Comparison of ENCODE assay signal across 17 cellular contexts in the genomic region with DNA sequence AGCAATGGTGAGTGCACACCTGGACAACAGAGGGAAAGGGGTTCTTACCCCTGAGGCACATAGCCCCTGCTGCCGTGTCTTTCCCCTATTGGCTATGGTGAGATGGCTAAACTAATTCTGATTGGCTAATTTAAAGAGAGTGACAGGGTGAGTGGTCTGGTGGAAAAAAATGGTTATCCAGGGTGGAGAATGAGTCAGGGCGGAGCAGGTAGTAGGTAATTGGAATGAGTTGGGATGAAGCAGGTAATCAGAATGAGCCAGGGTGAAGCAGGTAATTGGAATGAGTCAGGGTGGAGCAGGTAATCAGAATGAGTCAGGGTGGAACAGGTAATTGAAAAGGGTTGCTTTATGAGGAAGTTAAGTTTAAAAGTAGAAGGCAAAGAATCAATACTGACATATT.
DNase-seq lines count a peak whose midpoint lies in the region; ATAC-seq and TF ChIP-seq lines count a peak whose summit lies in the region.
"Had no signal": no experiment of that assay in that cellular context is flagged by ENCODE, and none has a peak within 500 bp of the region (broad histone marks: within the 10 kb centered on the region; RNA-seq: fewer than 3 reads in every experiment).

No MANE protein-coding gene starts in this region.

- DNase-seq in Calu3 (peak; percentile 11), PC-3 (peak; percentile 17), epithelial cell of esophagus (ENCODE audit: low read depth) (peak; percentile 76), trophoblast cell (peak; percentile 15 to 28), OCI-LY7 (ENCODE audit: low spot score) (no peak), dedifferentiated amniotic fluid mesenchymal stem cell (ENCODE audit: extremely low spot score) (no peak), mesothelial cell of epicardium (ENCODE audit: low spot score in 2 of 2, unreplicated experiment in 2 of 2) (no peak)
- DNase-seq: 8988T; CD4-positive, alpha-beta memory T cell; DMS79 treated with DMSO at 0.1 percent for 48 hours; GF-D8; GOT3; H7; IMR-90 had no signal

- H3K23ac ChIP-seq in trophoblast cell (ENCODE audit: low read length) = no peak overlapping the region

- H3K4me1 ChIP-seq in PC-3 (ENCODE audit: insufficient read depth, low read length) (peaks cover 4% of the 10 kb centered on the region), trophoblast cell (ENCODE audit: control insufficient read depth in 1 of 2, insufficient read depth in 2 of 2, low read length in 2 of 2) (no peaks in the 10 kb centered on the region), OCI-LY7 (ENCODE audit: insufficient read depth, low read length, poor library complexity, severe bottlenecking) (no peaks in the 10 kb centered on the region)

- TF ChIP-seq CTCF in Calu3 (IDR thresholded peaks at IDR 0.05; ENCODE audit: unreplicated experiment) = no peak
- TF ChIP-seq CTCF in PC-3 (conservative IDR thresholded peaks at IDR 0.05; ENCODE audit: low read depth, low read length) = no peak
- TF ChIP-seq CTCF in epithelial cell of esophagus (IDR thresholded peaks at IDR 0.05; ENCODE audit: insufficient read depth, low read depth, low read length, missing control alignments) = no peak
- TF ChIP-seq CTCF in OCI-LY7 (conservative IDR thresholded peaks at IDR 0.05; ENCODE audit: low read length) = no peak
- no peak for TF ChIP-seq CTCF in mesothelial cell of epicardium (IDR thresholded peaks at IDR 0.05; ENCODE audit: unreplicated experiment)

- H3K27ac Mint-ChIP-seq in Calu3 (ENCODE audit: unreplicated experiment) = peak overlapping the region; percentile 5
- H3K27ac Mint-ChIP-seq in mesothelial cell of epicardium = no peak overlapping the region
- H3K27ac Mint-ChIP-seq: CD4-positive, alpha-beta memory T cell had no signal

- no CpG with 5 or more reads among the region's 2 CpGs for WGBS in trophoblast cell (ENCODE audit: extremely low coverage, insufficient coverage, insufficient read length)

- H3K9ac ChIP-seq in PC-3 (ENCODE audit: low read length) = no peak overlapping the region
- no peak overlapping the region for H3K9ac ChIP-seq in trophoblast cell (ENCODE audit: low read length)
- H3K9ac ChIP-seq: BLaER1 had no signal

- POLR2A ChIA-PET in PC-3 (lab: Charles Lee; ENCODE audit: unreplicated experiment) (no interaction called here), OCI-LY7 (lab: Charles Lee) (interaction anchor here (1.3 to 2.8 kb wide), 2 partner anchors 11 to 12 kb away, joined by 3 to 8 read pairs; no protein-coding TSS in a partner anchor)

- ATAC-seq in PC-3 = no peak
- ATAC-seq: HCT116 had no signal

- no peak overlapping the region for H4K8ac ChIP-seq in trophoblast cell (ENCODE audit: low read depth, low read length)

- H4K12ac ChIP-seq in trophoblast cell (ENCODE audit: low read depth, low read length) = no peak overlapping the region

- CTCF ChIA-PET in Calu3 (lab: Charles Lee) = no interaction called here
- CTCF ChIA-PET in PC-3 (lab: Charles Lee) = no interaction called here
- CTCF ChIA-PET in OCI-LY7 (lab: Charles Lee; ENCODE audit: unreplicated experiment) = no interaction called here

- H3K4me3 Mint-ChIP-seq in Calu3 (ENCODE audit: low read depth, unreplicated experiment) (no peak overlapping the region), mesothelial cell of epicardium (no peak overlapping the region)
- H3K4me3 Mint-ChIP-seq: CD14-positive monocyte; CD4-positive, alpha-beta memory T cell had no signal

- H2BK120ac ChIP-seq in trophoblast cell (ENCODE audit: insufficient read depth, low read length, poor library complexity) = no peak overlapping the region

- H3K9me3 ChIP-seq in PC-3 (ENCODE audit: low read length) (no peaks in the 10 kb centered on the region), trophoblast cell (ENCODE audit: insufficient read depth, low read depth, low read length) (no peaks in the 10 kb centered on the region), OCI-LY7 (ENCODE audit: low read length) (no peaks in the 10 kb centered on the region)

- H3K27me3 ChIP-seq in PC-3 (ENCODE audit: low read length) (no peaks in the 10 kb centered on the region), trophoblast cell (ENCODE audit: insufficient read depth, low read length) (no peaks in the 10 kb centered on the region)
- H3K27me3 ChIP-seq: BLaER1 had no signal

- H3K18ac ChIP-seq in trophoblast cell (ENCODE audit: low read length) = no peak overlapping the region

- H3K36me3 Mint-ChIP-seq in Calu3 (ENCODE audit: insufficient read depth, unreplicated experiment) (peaks cover 5% of the 10 kb centered on the region), mesothelial cell of epicardium (peaks cover 3% of the 10 kb centered on the region)
- H3K36me3 Mint-ChIP-seq: CD14-positive monocyte; CD4-positive, alpha-beta memory T cell had no signal

- no peak overlapping the region for H4K91ac ChIP-seq in trophoblast cell (ENCODE audit: low read depth, low read length)

- intact Hi-C loops in Calu3 (cut with micrococcal nuclease; ENCODE audit: unreplicated experiment) (no loop called here), PC-3 (cut with micrococcal nuclease) (no loop called here), OCI-LY7 (cut with micrococcal nuclease; ENCODE audit: unreplicated experiment) (no loop called here)

- H3K9me2 ChIP-seq in PC-3 (replicated peaks; ENCODE audit: low read length) (no peaks in the 10 kb centered on the region), OCI-LY7 (ENCODE audit: insufficient read depth, low read length) (no peaks in the 10 kb centered on the region)

- H3K79me2 ChIP-seq in PC-3 (ENCODE audit: low read length) = no peaks in the 10 kb centered on the region
- no peaks in the 10 kb centered on the region for H3K79me2 ChIP-seq in trophoblast cell (ENCODE audit: control insufficient read depth, insufficient read depth, low read length, poor library complexity)
- no peaks in the 10 kb centered on the region for H3K79me2 ChIP-seq in OCI-LY7 (ENCODE audit: insufficient read depth, low read depth, low read length)

- H3F3A ChIP-seq in PC-3 (ENCODE audit: low read length, unreplicated experiment) = no peaks in the 10 kb centered on the region

- H2BK5ac ChIP-seq in trophoblast cell (ENCODE audit: low read depth, low read length, poor library complexity) = no peak overlapping the region

- H3K4me1 Mint-ChIP-seq in Calu3 (ENCODE audit: low read depth, unreplicated experiment) (peaks cover 19% of the 10 kb centered on the region), mesothelial cell of epicardium (peaks cover 5% of the 10 kb centered on the region)
- H3K4me1 Mint-ChIP-seq: CD14-positive monocyte; CD4-positive, alpha-beta memory T cell had no signal

- H3K14ac ChIP-seq in trophoblast cell (ENCODE audit: low read length) = no peak overlapping the region

- no peak overlapping the region for H3K4me3 ChIP-seq in PC-3 (ENCODE audit: low read length)
- no peak overlapping the region for H3K4me3 ChIP-seq in epithelial cell of esophagus (ENCODE audit: low read length)
- H3K4me3 ChIP-seq in trophoblast cell (ENCODE audit: low read depth, low read length) = no peak overlapping the region
- no peak overlapping the region for H3K4me3 ChIP-seq in OCI-LY7 (ENCODE audit: low read depth, low read length, poor library complexity, severe bottlenecking)
- H3K4me3 ChIP-seq: BLaER1 had no signal

- H2AK5ac ChIP-seq in trophoblast cell (ENCODE audit: low read length) = no peak overlapping the region

- H3K79me1 ChIP-seq in trophoblast cell (ENCODE audit: low read length) = no peaks in the 10 kb centered on the region

- H3K4me2 ChIP-seq in PC-3 (ENCODE audit: low read length) (no peak overlapping the region), trophoblast cell (ENCODE audit: low read length) (no peak overlapping the region), OCI-LY7 (ENCODE audit: low read length) (no peak overlapping the region)
- H3K4me2 ChIP-seq: BLaER1 had no signal

- H3K36me3 ChIP-seq in PC-3 (ENCODE audit: low read depth, low read length) = no peaks in the 10 kb centered on the region
- H3K36me3 ChIP-seq in trophoblast cell (ENCODE audit: control insufficient read depth in 1 of 2, insufficient read depth in 2 of 2, low read length in 2 of 2) = no peaks in the 10 kb centered on the region
- H3K36me3 ChIP-seq in OCI-LY7 (ENCODE audit: insufficient read depth, low read length) = no peaks in the 10 kb centered on the region

- no peak overlapping the region for H2BK12ac ChIP-seq in trophoblast cell (ENCODE audit: low read length)

- BruUV-seq in Calu3 (replicated peaks; lab: Mats Ljungman, UMichigan) (no TSS peak), PC-3 (replicated peaks; lab: Mats Ljungman, UMichigan) (no TSS peak), OCI-LY7 (replicated peaks; lab: Mats Ljungman, UMichigan) (no TSS peak)

- H3K27me3 Mint-ChIP-seq in Calu3 (ENCODE audit: unreplicated experiment) = no peaks in the 10 kb centered on the region
- H3K27me3 Mint-ChIP-seq in mesothelial cell of epicardium (ENCODE audit: low read depth) = no peaks in the 10 kb centered on the region
- H3K27me3 Mint-ChIP-seq: CD4-positive, alpha-beta memory T cell had no signal

- H3K4ac ChIP-seq in trophoblast cell (ENCODE audit: low read depth, low read length) = no peak overlapping the region

- H4K20me1 ChIP-seq in PC-3 (ENCODE audit: low read length) (no peaks in the 10 kb centered on the region), OCI-LY7 (ENCODE audit: insufficient read depth, low read length) (no peaks in the 10 kb centered on the region)
- H4K20me1 ChIP-seq: BLaER1 had no signal

- no peak overlapping the region for H3K27ac ChIP-seq in PC-3 (ENCODE audit: low read length)
- H3K27ac ChIP-seq in trophoblast cell (ENCODE audit: low read depth, low read length) = no peak overlapping the region
- no peak overlapping the region for H3K27ac ChIP-seq in OCI-LY7 (ENCODE audit: low read depth, low read length, poor library complexity, severe bottlenecking)
- H3K27ac ChIP-seq: BLaER1 had no signal

- H2AFZ ChIP-seq in PC-3 (ENCODE audit: low read length) (no peak overlapping the region), trophoblast cell (ENCODE audit: insufficient read depth, low read length, poor library complexity) (no peak overlapping the region), OCI-LY7 (ENCODE audit: low read length) (no peak overlapping the region)

- H3K9me3 Mint-ChIP-seq in Calu3 (ENCODE audit: low read depth, unreplicated experiment) = peaks cover 7% of the 10 kb centered on the region
- peaks cover 16% of the 10 kb centered on the region for H3K9me3 Mint-ChIP-seq in mesothelial cell of epicardium

Comparison
In these comparisons a context has a peak if more than half of its experiments do, and no peak if none do; other contexts are left out.
1. DNase-seq: peak in Calu3 (single experiment), PC-3 (single experiment), epithelial cell of esophagus (single experiment) and trophoblast cell (2 of 2); none in OCI-LY7 (single experiment), dedifferentiated amniotic fluid mesenchymal stem cell (single experiment) and mesothelial cell of epicardium (0 of 2).